In the genomic region with DNA sequence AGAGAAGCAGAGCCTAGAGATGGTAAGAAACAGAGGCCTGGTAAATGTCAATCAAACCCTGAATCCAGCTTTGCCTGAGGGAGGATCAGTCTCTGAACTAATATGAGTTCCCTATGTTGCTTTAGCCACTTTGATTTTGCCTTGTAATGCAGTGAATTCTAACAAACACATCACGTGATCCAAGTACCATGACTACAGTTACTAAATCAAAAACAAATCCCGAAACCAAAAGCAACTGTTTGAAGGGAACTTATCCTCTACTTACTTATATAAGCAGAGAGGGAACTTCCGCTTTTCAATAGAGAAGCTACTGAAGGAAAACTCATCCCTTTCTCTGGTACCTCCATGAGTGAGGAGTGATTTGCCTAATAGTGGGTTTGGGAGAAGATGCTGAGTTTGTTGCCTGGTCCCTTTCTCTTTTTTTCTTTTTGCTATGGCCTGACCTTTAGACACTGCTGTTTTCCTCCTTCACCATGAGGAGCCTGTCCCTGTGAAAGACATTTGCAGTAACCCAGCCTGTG, we compare ENCODE assay signal across 9 cellular contexts. TPM values are rescaled to one million over a fixed set of nuclear protein-coding genes. Genes with fewer than 3 reads are reported as not detected.
DNase-seq lines count a peak whose midpoint lies in the region; ATAC-seq, FAIRE-seq and TF ChIP-seq lines count a peak whose summit lies in the region.
"Had no signal": no experiment of that assay in that cellular context is flagged by ENCODE, and none has a peak within 500 bp of the region (broad histone marks: within the 10 kb centered on the region; RNA-seq: fewer than 3 reads in every experiment).

No MANE protein-coding gene starts in this region.

- H2AFZ ChIP-seq in OCI-LY7 (ENCODE audit: low read length) (peak overlapping the region; percentile 85), osteoblast (ENCODE audit: low read length) (peak overlapping the region; percentile 71)

- no peak for ATAC-seq in HG03139 (IDR thresholded peaks at IDR 0.05; ENCODE audit: unreplicated experiment)
- ATAC-seq: Panc1 had no signal

- no peaks in the 10 kb centered on the region for H3K79me2 ChIP-seq in OCI-LY7 (ENCODE audit: insufficient read depth, low read depth, low read length)
- no peaks in the 10 kb centered on the region for H3K79me2 ChIP-seq in osteoblast (ENCODE audit: insufficient read depth, low read length)

- H3K4me2 ChIP-seq in OCI-LY7 (ENCODE audit: low read length), result peak overlapping the region; percentile 45
- H3K4me2 ChIP-seq in osteoblast (ENCODE audit: insufficient read depth, low read length), result peak overlapping the region; percentile 59

- POLR2A ChIA-PET in OCI-LY7 (lab: Charles Lee), result interaction anchor here (0.5 to 1.2 kb wide), 7 partner anchors 9 to 135 kb away, joined by 3 to 5 read pairs (median 4); no protein-coding TSS in a partner anchor

- BruUV-seq in OCI-LY7 (replicated peaks; lab: Mats Ljungman, UMichigan), result no TSS peak

- H3K4me3 ChIP-seq in OCI-LY7 (ENCODE audit: low read depth, low read length, poor library complexity, severe bottlenecking) (peak overlapping the region; percentile 6), osteoblast (ENCODE audit: insufficient read depth, low read length) (no peak overlapping the region)

- H3K9me3 ChIP-seq in OCI-LY7 (ENCODE audit: low read length), result no peaks in the 10 kb centered on the region
- no peaks in the 10 kb centered on the region for H3K9me3 ChIP-seq in osteoblast (ENCODE audit: low read depth, low read length)

- FAIRE-seq in HTR-8/SVneo (lab: Jason Lieb, UNC), result no peak

- H3K36me3 ChIP-seq in OCI-LY7 (ENCODE audit: insufficient read depth, low read length), result no peaks in the 10 kb centered on the region
- no peaks in the 10 kb centered on the region for H3K36me3 ChIP-seq in osteoblast (ENCODE audit: insufficient read depth, low read length)

- H3K4me1 ChIP-seq in OCI-LY7 (ENCODE audit: insufficient read depth, low read length, poor library complexity, severe bottlenecking) (peaks cover 19% of the 10 kb centered on the region), osteoblast (ENCODE audit: insufficient read depth, low read length) (no peaks in the 10 kb centered on the region)

- intact Hi-C loops in OCI-LY7 (cut with micrococcal nuclease; ENCODE audit: unreplicated experiment), result no loop called here

- H3K27ac ChIP-seq in OCI-LY7 (ENCODE audit: low read depth, low read length, poor library complexity, severe bottlenecking), result peak overlapping the region; percentile 31
- H3K27ac ChIP-seq in osteoblast (ENCODE audit: low read depth, low read length), result peak overlapping the region; percentile 44

- TF ChIP-seq CTCF in GM10266 (IDR thresholded peaks at IDR 0.05; ENCODE audit: control insufficient read depth, insufficient read depth, low read depth, missing control alignments) (no peak), OCI-LY7 (conservative IDR thresholded peaks at IDR 0.05; ENCODE audit: low read length) (no peak), osteoblast (IDR thresholded peaks at IDR 0.05; ENCODE audit: extremely low read depth, low read depth, low read length) (no peak)

- DNase-seq in GM10266 (ENCODE audit: extremely low spot score) (peak; percentile 71), H4 (ENCODE audit: low spot score) (peak; percentile 25), OCI-LY7 (ENCODE audit: low spot score) (peak; percentile 76), epidermal melanocyte (ENCODE audit: insufficient read length, low spot score) (peak; percentile 56), osteoblast (ENCODE audit: insufficient read length, low spot score, missing footprints) (peak; percentile 45), HTR-8/SVneo (ENCODE audit: insufficient read length, low spot score) (no peak), DMS153 (lab: John Stamatoyannopoulos, UW) (no peak)

- H3K9me2 ChIP-seq in OCI-LY7 (ENCODE audit: insufficient read depth, low read length), result no peaks in the 10 kb centered on the region

- CTCF ChIA-PET in OCI-LY7 (lab: Charles Lee; ENCODE audit: unreplicated experiment), result interaction anchor here (0.6 kb wide), 1 partner anchor 106 kb away, joined by 3 read pairs; no protein-coding TSS in a partner anchor

- no peaks in the 10 kb centered on the region for H4K20me1 ChIP-seq in OCI-LY7 (ENCODE audit: insufficient read depth, low read length)
- H4K20me1 ChIP-seq in osteoblast (ENCODE audit: insufficient read depth, low read length), result no peaks in the 10 kb centered on the region

- no peaks in the 10 kb centered on the region for H3K27me3 ChIP-seq in osteoblast (ENCODE audit: insufficient read depth, low read length)

RNA-seq across cellular contexts. Expression of gene PPTC7, which starts 7.7 kb away (rescaled TPM):
- 3.6 and 3.7 TPM in 2 replicates for total RNA-seq in H4 (2014; rRNA removed; shearing (Covaris generic))
- 8.3 and 11.4 TPM in 2 replicates for total RNA-seq in OCI-LY7 (2014; rRNA removed; shearing (Covaris generic))
- total RNA-seq in OCI-LY7 (2022), result 29.7 and 30.6 TPM in 2 replicates
- total RNA-seq in osteoblast, result 7.6 and 8.5 TPM in 2 replicates

RNA-seq across cellular contexts. Expression of gene TCTN1, which starts 23.1 kb away (rescaled TPM):
- total RNA-seq in H4 (2014; rRNA removed; shearing (Covaris generic)), result 50.1 and 62.3 TPM in 2 replicates
- 4.0 and 8.7 TPM in 2 replicates for total RNA-seq in OCI-LY7 (2014; rRNA removed; shearing (Covaris generic))
- total RNA-seq in OCI-LY7 (2022) (19.9 and 21.0 TPM in 2 replicates), osteoblast (45.2 and 61.9 TPM in 2 replicates)

Comparison
In these comparisons a context has a peak if more than half of its experiments do, and no peak if none do; other contexts are left out.
1. DNase-seq: peak in GM10266 (single experiment), H4 (single experiment), OCI-LY7 (single experiment), epidermal melanocyte (single experiment) and osteoblast (single experiment); none in HTR-8/SVneo (single experiment) and DMS153 (single experiment).